ENCODE assay signal across 22 cellular contexts in the genomic region with DNA sequence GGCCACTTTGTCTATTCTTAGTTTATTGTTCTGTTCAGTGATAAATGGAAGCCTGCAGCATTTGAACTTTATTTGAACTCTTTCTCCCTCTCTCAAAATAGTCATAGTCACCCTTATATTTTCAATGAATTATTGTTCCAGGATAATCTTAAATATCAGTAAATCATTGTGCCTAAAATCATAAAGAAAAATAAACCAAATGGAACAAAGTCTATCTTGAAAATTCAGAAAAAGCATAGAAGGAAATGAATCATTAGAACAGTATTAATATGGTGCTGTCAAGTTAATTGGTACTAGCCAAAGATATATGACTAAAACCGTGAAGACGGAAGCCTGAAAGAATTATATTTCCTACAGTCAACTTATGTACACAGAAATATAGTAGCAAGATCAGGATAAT.
"Had no signal": no experiment of that assay in that cellular context is flagged by ENCODE, and none has a peak within 500 bp of the region (broad histone marks: within the 10 kb centered on the region; RNA-seq: fewer than 3 reads in every experiment).

No MANE protein-coding gene starts in this region.

- H3K4me3 Mint-ChIP-seq: activated CD4-positive, alpha-beta T cell treated with anti-CD3 and anti-CD28 coated beads for 36 hours; activated naive CD8-positive, alpha-beta T cell treated with anti-CD3 and anti-CD28 coated beads for 36 hours; activated T-helper 17 cell treated with anti-CD3 and anti-CD28 coated beads, Interleukin-2, amount 50 U/mL, for 72 hours; natural killer cell; stimulated activated naive CD8-positive, alpha-beta T cell treated with anti-CD3 and anti-CD28 coated beads, Interleukin-15, amount 100 ng/mL, for 72 hours; WTC11 had no signal

- FAIRE-seq: keratinocyte, pancreas had no signal

- H3K4me1 Mint-ChIP-seq: activated naive CD8-positive, alpha-beta T cell treated with anti-CD3 and anti-CD28 coated beads for 36 hours; activated T-helper 17 cell treated with anti-CD3 and anti-CD28 coated beads, Interleukin-2, amount 50 U/mL, for 72 hours; natural killer cell had no signal

- H3K36me3 Mint-ChIP-seq: activated naive CD8-positive, alpha-beta T cell treated with anti-CD3 and anti-CD28 coated beads for 36 hours; natural killer cell; WTC11 had no signal

- DNase-seq: activated CD4-positive, alpha-beta T cell treated with anti-CD3 and anti-CD28 coated beads for 36 hours; activated CD4-positive, alpha-beta T cell treated with anti-CD3 and anti-CD28 coated beads, Interleukin-2, amount 50 U/mL, for 48 hours; activated naive CD4-positive, alpha-beta T cell; activated naive CD8-positive, alpha-beta T cell treated with anti-CD3 and anti-CD28 coated beads for 36 hours; amygdala; body of pancreas; dorsolateral prefrontal cortex; hippocampal formation; mesenchymal stem cell; natural killer cell; pancreas; stimulated activated CD4-positive, alpha-beta T cell treated with anti-CD3 and anti-CD28 coated beads, Interleukin-4, amount 100 ng/mL, for 1 hour; stimulated activated naive CD8-positive, alpha-beta T cell treated with anti-CD3 and anti-CD28 coated beads, Interleukin-15, amount 100 ng/mL, for 72 hours; transverse colon had no signal

- H3K36me3 ChIP-seq: neutrophil, pancreas, suprapubic skin, transverse colon, vagina had no signal

- H3K9me3 Mint-ChIP-seq: activated naive CD8-positive, alpha-beta T cell treated with anti-CD3 and anti-CD28 coated beads for 36 hours; activated T-helper 17 cell treated with anti-CD3 and anti-CD28 coated beads, Interleukin-2, amount 50 U/mL, for 72 hours; natural killer cell; stimulated activated naive CD8-positive, alpha-beta T cell treated with anti-CD3 and anti-CD28 coated beads, Interleukin-15, amount 100 ng/mL, for 72 hours; WTC11 had no signal

- H3K9me3 ChIP-seq: body of pancreas, neutrophil, pancreas, suprapubic skin, transverse colon, vagina had no signal

- H3K4me2 ChIP-seq: smooth muscle cell had no signal

- H3K27ac Mint-ChIP-seq: activated CD4-positive, alpha-beta T cell treated with anti-CD3 and anti-CD28 coated beads for 36 hours; activated naive CD8-positive, alpha-beta T cell treated with anti-CD3 and anti-CD28 coated beads for 36 hours; activated T-helper 17 cell treated with anti-CD3 and anti-CD28 coated beads, Interleukin-2, amount 50 U/mL, for 72 hours; natural killer cell; stimulated activated naive CD8-positive, alpha-beta T cell treated with anti-CD3 and anti-CD28 coated beads, Interleukin-15, amount 100 ng/mL, for 72 hours had no signal

- ATAC-seq: activated CD4-positive, alpha-beta T cell treated with anti-CD3 and anti-CD28 coated beads for 36 hours; activated T-helper 17 cell treated with anti-CD3 and anti-CD28 coated beads, Interleukin-2, amount 50 U/mL, for 72 hours; body of pancreas; natural killer cell; sciatic nerve; stimulated activated naive CD8-positive, alpha-beta T cell treated with anti-CD3 and anti-CD28 coated beads, Interleukin-15, amount 100 ng/mL, for 72 hours; WTC11 had no signal

- H3K27me3 ChIP-seq: body of pancreas, dorsolateral prefrontal cortex, pancreas, suprapubic skin, transverse colon, vagina had no signal

- H3K27ac ChIP-seq: body of pancreas, dorsolateral prefrontal cortex, neutrophil, pancreas, suprapubic skin, transverse colon, vagina had no signal

- H3K4me3 ChIP-seq: body of pancreas, dorsolateral prefrontal cortex, pancreas, smooth muscle cell, suprapubic skin, transverse colon, vagina had no signal

- H3K4me1 ChIP-seq: suprapubic skin, transverse colon, vagina had no signal
